Comparison of ENCODE assay signal across 14 cellular contexts in the genomic region with DNA sequence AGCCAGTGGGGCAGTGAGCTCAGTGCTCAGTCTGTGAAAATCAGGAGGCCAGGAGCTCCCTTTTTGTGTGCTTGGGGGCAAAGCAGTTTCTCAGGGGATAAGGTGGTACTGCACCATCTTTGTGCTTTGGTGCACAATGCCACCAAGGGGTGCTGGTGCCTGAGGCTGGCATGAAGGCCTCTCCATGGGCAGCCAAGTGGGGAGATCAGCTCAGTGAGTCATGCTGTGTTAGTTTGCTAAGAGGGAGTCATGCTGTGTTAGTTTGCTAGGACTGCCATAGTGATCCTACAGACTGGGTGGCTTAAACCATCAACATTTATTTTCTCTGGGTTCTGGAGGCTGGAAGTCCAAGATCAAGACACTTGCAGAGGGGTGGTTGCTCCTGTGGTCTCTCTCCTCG.
"Had no signal": no experiment of that assay in that cellular context is flagged by ENCODE, and none has a peak within 500 bp of the region (broad histone marks: within the 10 kb centered on the region; RNA-seq: fewer than 3 reads in every experiment).

No MANE protein-coding gene starts in this region.

- H3K4me1 ChIP-seq: ascending aorta, gastroesophageal sphincter, right atrium auricular region, stomach had no signal

- H3K27me3 ChIP-seq: ascending aorta, cardiac muscle cell, gastroesophageal sphincter, right atrium auricular region, stomach had no signal

- H3K36me3 ChIP-seq: ascending aorta, cardiac muscle cell, gastroesophageal sphincter, right atrium auricular region, stomach, WERI-Rb-1 had no signal

- DNase-seq: activated CD4-positive, alpha-beta T cell treated with anti-CD3 and anti-CD28 coated beads for 4 hours; activated CD8-positive, alpha-beta memory T cell treated with anti-CD3 and anti-CD28 coated beads, Interleukin-2, amount 50 U/mL, for 4 hours; activated CD8-positive, alpha-beta T cell treated with anti-CD3 and anti-CD28 coated beads for 36 hours; activated naive CD4-positive, alpha-beta T cell; kidney; posterior cingulate gyrus; stomach; WERI-Rb-1 had no signal

- ATAC-seq: activated CD8-positive, alpha-beta T cell treated with anti-CD3 and anti-CD28 coated beads for 36 hours; gastroesophageal sphincter had no signal

- H3K27ac ChIP-seq: ascending aorta, cardiac muscle cell, gastroesophageal sphincter, hepatocyte, right atrium auricular region, skin epidermis, stomach, WERI-Rb-1 had no signal

- H3K4me3 ChIP-seq: ascending aorta, cardiac muscle cell, gastroesophageal sphincter, hepatocyte, right atrium auricular region, skin epidermis, stomach had no signal

- H3K9me3 ChIP-seq: ascending aorta, gastroesophageal sphincter, right atrium auricular region, stomach had no signal
